In genomic region chr3:109081746-109082510, GRCh38 we compare ENCODE assay signal across 8 cellular contexts. TPM values are rescaled to one million over a fixed set of nuclear protein-coding genes. Genes with fewer than 3 reads are reported as not detected.
A peak's percentile ranks its signal among the peaks of the same experiment; 100 is the strongest.
DNase-seq lines count a peak whose midpoint lies in the region; ATAC-seq, FAIRE-seq and TF ChIP-seq lines count a peak whose summit lies in the region.

No MANE protein-coding gene starts in this region.

- TF ChIP-seq CTCF in GM12878 (IDR thresholded peaks at IDR 0.05 in 2 of 3, conservative IDR thresholded peaks at IDR 0.05 in 1 of 3; ENCODE audit: control insufficient read depth in 2 of 3, extremely low read depth in 1 of 3, insufficient read depth in 1 of 3, low read depth in 3 of 3, low read length in 3 of 3) (peak; percentile 78 to 84 (median 78)), liver (IDR thresholded peaks at IDR 0.05; ENCODE audit: low read depth, low read length, missing input control) (peak; percentile 78)

- H3K4me1 ChIP-seq in GM12878 (ENCODE audit: control insufficient read depth, insufficient read depth, low read length) (peaks cover 5% of the 10 kb centered on the region), liver (ENCODE audit: control insufficient read depth in 4 of 4, insufficient read depth in 4 of 4, low read length in 3 of 4) (peaks cover 0 to 3% (median 1%) of the 10 kb centered on the region in 4 donors)

- H3K27ac ChIP-seq in GM12878 (ENCODE audit: control insufficient read depth, insufficient read depth): peak overlapping the region; percentile 72
- no peak overlapping the region for H3K27ac ChIP-seq in liver (ENCODE audit: low read depth in 1 of 2, low read length in 2 of 2)

- H3K27me3 ChIP-seq in GM12878 (replicated peaks in 1 of 2; ENCODE audit: control insufficient read depth in 2 of 2, insufficient read depth in 2 of 2, low read length in 1 of 2) (no peaks in the 10 kb centered on the region), liver (ENCODE audit: control insufficient read depth in 4 of 4, insufficient read depth in 4 of 4, low read length in 3 of 4) (no peaks in the 10 kb centered on the region)

- H3K9ac ChIP-seq in GM12878 (ENCODE audit: control insufficient read depth, insufficient read depth, low read length) (peak overlapping the region; percentile 53; the same call in 1 of the 2 replicates), liver (ENCODE audit: low read depth in 1 of 2, low read length in 2 of 2) (no peak overlapping the region)

- RAD21 ChIA-PET in GM12878 (lab: Charles Lee; ENCODE audit: unreplicated experiment): interaction anchor here (0.6 to 4.1 kb wide), 7 partner anchors 11 to 154 kb away, joined by 3 to 97 read pairs (median 3); no protein-coding TSS in a partner anchor

- ATAC-seq in GM18508 (IDR thresholded peaks at IDR 0.05; ENCODE audit: insufficient read depth, unreplicated experiment): peak; percentile 99
- ATAC-seq in HG02840 (IDR thresholded peaks at IDR 0.05; ENCODE audit: low FRiP score, unreplicated experiment): peak; percentile 99
- ATAC-seq in GM12878: peak; percentile 100

- CTCF ChIA-PET in GM12878 (lab: Yijun Ruan, JAX): interaction anchor here (0.5 to 6.4 kb wide), 30 partner anchors 8 to 593 kb away, joined by 3 to 224 read pairs (median 6); no protein-coding TSS in a partner anchor

- H4K20me1 ChIP-seq in GM12878 (ENCODE audit: control insufficient read depth, insufficient read depth): no peaks in the 10 kb centered on the region

- no peak for TF ChIP-seq POLR2A in GM12878 (IDR thresholded peaks at IDR 0.05; ENCODE audit: low read depth, low read length)

- POLR2A ChIA-PET in GM12878 (lab: Charles Lee): interaction anchor here (1.3 kb wide), 1 partner anchor 58 kb away, joined by 6 read pairs; no protein-coding TSS in a partner anchor

- 5% methylated on average over 6 of the region's 6 CpGs for WGBS in GM12878 (ENCODE audit: insufficient coverage, insufficient replicate concordance, low lambda C conversion rate, missing lambda C conversion rate)
- 36% methylated on average over 6 of the region's 6 CpGs for WGBS in liver

- TF ChIP-seq RAD21 in GM12878 (IDR thresholded peaks at IDR 0.05; ENCODE audit: insufficient read depth, low read depth, low read length) (peak; percentile 98), liver (IDR thresholded peaks at IDR 0.05) (peak; percentile 90 to 92)

- H3K9me3 ChIP-seq in GM12878 (replicated peaks; ENCODE audit: control insufficient read depth, insufficient read depth, low read length): peaks cover 2% of the 10 kb centered on the region; the same call in 2 of the 3 replicates
- H3K9me3 ChIP-seq in liver (ENCODE audit: control insufficient read depth in 4 of 4, low read length in 3 of 4): no peaks in the 10 kb centered on the region

- H3K4me2 ChIP-seq in GM12878 (ENCODE audit: control insufficient read depth, insufficient read depth): peak overlapping the region; percentile 68

- H3K79me2 ChIP-seq in GM12878 (ENCODE audit: control insufficient read depth, insufficient read depth, low read length): no peaks in the 10 kb centered on the region

- SMC1A ChIA-PET in GM12878 (lab: Charles Lee; ENCODE audit: uncharacterized antibody, unreplicated experiment): interaction anchor here (0.7 to 3.7 kb wide), 10 partner anchors 11 to 63 kb away, joined by 3 to 127 read pairs (median 8); no protein-coding TSS in a partner anchor

- H3K36me3 ChIP-seq in GM12878 (ENCODE audit: control insufficient read depth in 2 of 2, insufficient read depth in 2 of 2, low read length in 1 of 2) (no peaks in the 10 kb centered on the region), liver (ENCODE audit: control insufficient read depth in 4 of 4, insufficient read depth in 3 of 4, low read depth in 1 of 4, low read length in 3 of 4) (no peaks in the 10 kb centered on the region)

- peak overlapping the region; percentile 18; the same call in 1 of the 2 replicates for H3K4me3 ChIP-seq in GM12878
- H3K4me3 ChIP-seq in liver (ENCODE audit: low read depth in 1 of 3, low read length in 3 of 3): no peak overlapping the region

- in situ Hi-C loops in GM12878 (cut with MboI): loop anchor here (5.0 to 25.0 kb wide), 3 partner anchors 60 to 590 kb away; no protein-coding TSS in a partner anchor

- FAIRE-seq in GM12878 (lab: Jason Lieb, UNC): peak; percentile 94

- DNase-seq in NCI-H1417 (lab: John Stamatoyannopoulos, UW): peak in 2 of 3 experiments; percentile 13 to 45
- no peak for DNase-seq in NCI-H1417 treated with DMSO at 0.1 percent for 48 hours (lab: John Stamatoyannopoulos, UW)
- DNase-seq in NCI-H146 treated with DMSO at 0.1 percent for 48 hours (lab: John Stamatoyannopoulos, UW; ENCODE audit: unreplicated experiment): peak; percentile 13
- DNase-seq in GM12878 (ENCODE audit: low read depth, low spot score): peak; percentile 86
- no peak for DNase-seq in activated gamma-delta T cell (lab: John Stamatoyannopoulos, UW)

- peak in 1 of 2 experiments; percentile 62; a peak in 1 of 4 replicates for TF ChIP-seq EP300 in GM12878 (IDR thresholded peaks at IDR 0.05; ENCODE audit: borderline replicate concordance in 1 of 2, control insufficient read depth in 1 of 2, low read depth in 2 of 2, low read length in 2 of 2)

- intact Hi-C loops in GM12878 (cut with micrococcal nuclease; ENCODE audit: unreplicated experiment): loop anchor here (1.0 to 5.0 kb wide), 4 partner anchors 32 to 420 kb away; no protein-coding TSS in a partner anchor

- BruUV-seq in GM12878 (replicated peaks; lab: Mats Ljungman, UMichigan): no TSS peak

- peak overlapping the region; percentile 88 for H2AFZ ChIP-seq in GM12878 (ENCODE audit: control insufficient read depth, low read depth, low read length)

TF ChIP-seq in GM12878, 131 proteins besides CTCF, POLR2A, EP300 and RAD21 (continues in another document):
- no peak for TF ChIP-seq HCFC1 (IDR thresholded peaks at IDR 0.05; ENCODE audit: low read length)

TF ChIP-seq in liver, 16 proteins besides CTCF, POLR2A, EP300 and RAD21:
- TF ChIP-seq HNF4G (IDR thresholded peaks at IDR 0.05) (no peak), JUND (IDR thresholded peaks at IDR 0.05) (no peak), FOXA2 (IDR thresholded peaks at IDR 0.05) (no peak), HNF4A (conservative IDR thresholded peaks at IDR 0.05) (no peak), RXRA (IDR thresholded peaks at IDR 0.05) (no peak), ATF3 (IDR thresholded peaks at IDR 0.05) (no peak), NR2F2 (IDR thresholded peaks at IDR 0.05) (no peak), TAF1 (conservative IDR thresholded peaks at IDR 0.05) (no peak)

RNA-seq across cellular contexts. Expression of gene MORC1, which starts 36.0 kb away (rescaled TPM):
- total RNA-seq in GM12878 (2013; cell fraction: nucleolus; rRNA removed): 0.15 TPM in 1 of 2 replicates, not detected in the other
- not detected in 2 replicates for total RNA-seq in GM12878 (2014; rRNA removed)
- total RNA-seq in GM12878 (2014; rRNA removed; fragmentation: Illumina TruSeq; extraction: Trizol): not detected in 2 replicates
- total RNA-seq in GM12878 (2021): not detected in 2 replicates
- not detected for polyA plus RNA-seq in GM12878 (2011; ENCODE audit: low read depth)
- polyA plus RNA-seq in GM12878 (2011; rRNA removed): 0.18 and 0.26 TPM in 2 replicates
- polyA plus RNA-seq in GM12878 (2011; cell fraction: cytosol; rRNA removed): 0.04 and 0.05 TPM in 2 replicates
- polyA plus RNA-seq in GM12878 (2011; cell fraction: nucleus; rRNA removed): 0.07 and 0.12 TPM in 2 replicates
- polyA plus RNA-seq in GM12878 (2012): not detected in 2 replicates
- polyA plus RNA-seq in GM12878 (2014; fragmentation: Illumina TruSeq; extraction: Trizol): not detected in 2 replicates
- polyA plus RNA-seq in GM12878 (2014; fragmentation: Nextera tagmentation; extraction: Ambion mirVana): not detected
- not detected in 2 replicates for polyA plus RNA-seq in GM12878 (2014; rRNA removed)
- not detected for polyA plus RNA-seq in GM12878 (2016; fragmentation: Nextera tagmentation; extraction: Ambion mirVana)
- 0.15 TPM in 1 of 2 replicates, not detected in the other for polyA minus RNA-seq in GM12878 (2011; rRNA and poly(A)+ RNA removed)
- polyA minus RNA-seq in GM12878 (2011; cell fraction: cytosol; rRNA and poly(A)+ RNA removed): not detected in 2 replicates
- 0.12 TPM in 1 of 2 replicates, not detected in the other for polyA minus RNA-seq in GM12878 (2011; cell fraction: nucleus; rRNA and poly(A)+ RNA removed)
- under 1 TPM; 0.14 to 0.33 TPM for total RNA-seq in liver
- under 1 TPM; 0.02 to 0.13 TPM for polyA plus RNA-seq in liver

RNA-seq across cellular contexts. Expression of gene C3orf85, which starts 54.6 kb away (rescaled TPM):
- total RNA-seq in GM12878 (2013; cell fraction: nucleolus; rRNA removed): not detected in 2 replicates
- total RNA-seq in GM12878 (2014; rRNA removed) (not detected in 2 replicates), GM12878 (2014; rRNA removed; fragmentation: Illumina TruSeq; extraction: Trizol) (not detected in 2 replicates), GM12878 (2021) (not detected in 2 replicates), liver (1 to 10 TPM in 1 of 2 donors, not detected in 1; 8.5 TPM)
- not detected for polyA plus RNA-seq in GM12878 (2011; ENCODE audit: low read depth)
- polyA plus RNA-seq in GM12878 (2011; rRNA removed) (not detected in 2 replicates), GM12878 (2014; fragmentation: Illumina TruSeq; extraction: Trizol) (not detected in 2 replicates), GM12878 (2014; fragmentation: Nextera tagmentation; extraction: Ambion mirVana) (not detected), GM12878 (2014; rRNA removed) (not detected in 2 replicates), GM12878 (2016; fragmentation: Nextera tagmentation; extraction: Ambion mirVana) (not detected), liver (10 to 100 TPM in 1 of 2 donors, 1 to 10 TPM in 1; 7.9 to 46.4 TPM)
- polyA plus RNA-seq in GM12878 (2011; cell fraction: cytosol; rRNA removed): not detected in 2 replicates
- not detected in 2 replicates for polyA plus RNA-seq in GM12878 (2011; cell fraction: nucleus; rRNA removed)
- polyA plus RNA-seq in GM12878 (2012): not detected in 2 replicates
- polyA minus RNA-seq in GM12878 (2011; rRNA and poly(A)+ RNA removed): not detected in 2 replicates
- not detected in 2 replicates for polyA minus RNA-seq in GM12878 (2011; cell fraction: cytosol; rRNA and poly(A)+ RNA removed)
- polyA minus RNA-seq in GM12878 (2011; cell fraction: nucleus; rRNA and poly(A)+ RNA removed): not detected in 2 replicates

Comparison
In these comparisons a context has a peak if more than half of its experiments do, and no peak if none do; other contexts are left out.
1. DNase-seq: peak in NCI-H1417 (2 of 3), NCI-H146 treated with DMSO at 0.1 percent for 48 hours (single experiment) and GM12878 (single experiment); none in NCI-H1417 treated with DMSO at 0.1 percent for 48 hours (single experiment) and activated gamma-delta T cell (single experiment).
2. Peak in every context shown above with its lines, with median percentiles within 50 percentile points of each other: ATAC-seq.